Comparison of ENCODE assay signal across 1 cellular context in the genomic region with DNA sequence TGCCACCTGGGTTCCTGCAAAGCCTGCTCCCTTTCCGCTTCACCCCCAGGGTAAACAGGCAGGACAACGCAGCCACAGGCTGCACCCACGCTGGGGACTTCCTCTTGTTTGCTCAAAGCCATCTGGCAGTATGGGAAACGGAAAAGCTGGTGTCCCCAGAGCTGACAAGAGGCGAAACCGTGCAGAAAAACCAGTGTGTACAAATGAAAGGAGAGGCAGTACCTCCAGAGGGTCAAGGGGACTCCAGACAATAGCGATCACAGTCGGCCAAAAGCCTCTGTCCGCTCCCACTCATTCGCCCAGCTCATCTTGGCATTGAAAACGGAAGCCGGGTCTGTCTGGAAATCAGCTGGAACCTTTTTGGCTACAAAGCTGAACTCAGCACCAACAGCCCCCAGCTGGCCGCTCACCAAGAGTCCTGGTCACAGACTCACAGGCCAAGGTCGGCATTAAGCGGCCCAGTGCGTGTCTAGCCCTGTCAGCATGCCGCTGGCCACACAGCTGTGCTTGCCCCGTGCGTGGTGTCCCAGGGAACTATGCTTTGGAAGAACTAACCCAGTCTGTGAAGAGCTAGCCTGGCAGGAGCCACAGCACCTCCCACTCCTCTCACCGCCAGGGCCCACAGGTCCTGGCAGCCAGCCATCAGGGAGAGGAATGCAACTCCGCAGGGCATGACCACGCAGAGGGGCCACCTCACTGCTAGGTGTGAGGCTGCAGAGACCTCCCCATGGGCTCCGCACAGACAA.
TF ChIP-seq lines count a peak whose summit lies in the region.

No MANE protein-coding gene starts in this region.

TF ChIP-seq in K562, 482 proteins besides CTCF, POLR2A, EP300 and RAD21 (continued from another document):
- TF ChIP-seq ZZZ3 (IDR thresholded peaks at IDR 0.05) (no peak), CHCHD3 (CRISPR knock-in tag; IDR thresholded peaks at IDR 0.05) (no peak), GATAD2B (IDR thresholded peaks at IDR 0.05; ENCODE audit: borderline replicate concordance) (no peak)
